In the genomic region with DNA sequence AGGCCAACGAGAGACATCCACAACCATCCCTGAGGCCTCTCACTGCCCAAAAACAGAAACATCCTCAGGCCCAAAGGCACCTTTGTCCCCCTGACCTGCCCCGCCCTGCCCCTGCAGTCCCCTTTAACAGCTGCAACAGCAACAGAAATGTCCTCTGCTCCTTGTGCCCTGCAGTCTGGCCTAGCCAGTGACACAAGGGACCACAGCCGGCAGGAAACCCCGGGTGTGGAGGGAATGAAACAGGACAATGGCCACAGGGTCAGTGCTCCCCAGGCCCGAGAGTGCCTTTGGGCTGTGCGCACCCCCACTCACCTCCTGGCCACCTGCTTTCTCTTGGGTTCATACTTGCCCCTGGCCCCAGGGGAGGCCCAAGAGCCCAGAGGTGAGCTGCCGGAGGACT, we compare ENCODE assay signal across 14 cellular contexts. TPM values are rescaled to one million over a fixed set of nuclear protein-coding genes. Genes with fewer than 3 reads are reported as not detected.
DNase-seq lines count a peak whose midpoint lies in the region; TF ChIP-seq lines count a peak whose summit lies in the region.
"Had no signal": no experiment of that assay in that cellular context is flagged by ENCODE, and none has a peak within 500 bp of the region (broad histone marks: within the 10 kb centered on the region; RNA-seq: fewer than 3 reads in every experiment).

No MANE protein-coding gene starts in this region.

- H3K27ac Mint-ChIP-seq in activated CD4-positive, alpha-beta memory T cell treated with anti-CD3 and anti-CD28 coated beads, Interleukin-2, amount 10 ng/mL, durations not matched to agents 7 days and 5 days = no peak overlapping the region
- no peak overlapping the region for H3K27ac Mint-ChIP-seq in activated CD4-positive, alpha-beta memory T cell treated with anti-CD3 and anti-CD28 coated beads for 36 hours
- no peak overlapping the region for H3K27ac Mint-ChIP-seq in osteocyte (ENCODE audit: unreplicated experiment)
- no peak overlapping the region for H3K27ac Mint-ChIP-seq in HFFc6

- POLR2A ChIA-PET in activated CD4-positive, alpha-beta memory T cell treated with anti-CD3 and anti-CD28 coated beads, Interleukin-2, amount 10 ng/mL, durations not matched to agents 7 days and 5 days (lab: Charles Lee) = no interaction called here
- POLR2A ChIA-PET in activated CD4-positive, alpha-beta memory T cell treated with anti-CD3 and anti-CD28 coated beads for 36 hours (lab: Charles Lee) = no interaction called here

- intact Hi-C loops in activated CD4-positive, alpha-beta memory T cell treated with anti-CD3 and anti-CD28 coated beads for 36 hours (cut with micrococcal nuclease) = no loop called here
- intact Hi-C loops in adrenal gland (cut with DNase I) = no loop called here

- 87 to 100% (median 91%) methylated on average over 1 to 7 of the region's 7 CpGs for whole genome bisulfite sequencing in adrenal gland, 4 donors

- no peaks in the 10 kb centered on the region for H3K36me3 ChIP-seq in H7 (replicated peaks; ENCODE audit: control insufficient read depth, insufficient read depth, low read length)
- H3K36me3 ChIP-seq in adrenal gland (replicated peaks in 1 of 2) = no peaks in the 10 kb centered on the region
- H3K36me3 ChIP-seq: BLaER1 treated with 17β-estradiol and CSF1 and Interleukin-3, amounts not matched to agents 10 nM and 100 nM had no signal

- no peak for TF ChIP-seq CTCF in osteocyte (IDR thresholded peaks at IDR 0.05)
- TF ChIP-seq CTCF in HFFc6 (IDR thresholded peaks at IDR 0.05) = no peak
- TF ChIP-seq CTCF in adrenal gland (IDR thresholded peaks at IDR 0.05) = no peak

- H3K4me3 ChIP-seq in H7 (ENCODE audit: insufficient read depth, low read depth, low read length) (no peak overlapping the region), adrenal gland (no peak overlapping the region)
- H3K4me3 ChIP-seq: BLaER1 treated with 17β-estradiol and CSF1 and Interleukin-3, amounts not matched to agents 10 nM and 100 nM had no signal

- H3K36me3 Mint-ChIP-seq in activated CD4-positive, alpha-beta memory T cell treated with anti-CD3 and anti-CD28 coated beads, Interleukin-2, amount 10 ng/mL, durations not matched to agents 7 days and 5 days (ENCODE audit: low read depth) = peaks cover 3% of the 10 kb centered on the region
- H3K36me3 Mint-ChIP-seq in activated CD4-positive, alpha-beta memory T cell treated with anti-CD3 and anti-CD28 coated beads for 36 hours = no peaks in the 10 kb centered on the region
- peaks cover 4% of the 10 kb centered on the region for H3K36me3 Mint-ChIP-seq in osteocyte (ENCODE audit: unreplicated experiment)
- H3K36me3 Mint-ChIP-seq in HFFc6 (ENCODE audit: low read depth) = no peaks in the 10 kb centered on the region

- H3K4me1 Mint-ChIP-seq in activated CD4-positive, alpha-beta memory T cell treated with anti-CD3 and anti-CD28 coated beads, Interleukin-2, amount 10 ng/mL, durations not matched to agents 7 days and 5 days = peaks cover 21% of the 10 kb centered on the region
- H3K4me1 Mint-ChIP-seq in activated CD4-positive, alpha-beta memory T cell treated with anti-CD3 and anti-CD28 coated beads for 36 hours (ENCODE audit: low read depth) = peaks cover 16% of the 10 kb centered on the region
- H3K4me1 Mint-ChIP-seq in osteocyte (ENCODE audit: unreplicated experiment) = no peaks in the 10 kb centered on the region
- no peaks in the 10 kb centered on the region for H3K4me1 Mint-ChIP-seq in HFFc6 (ENCODE audit: low read depth)

- no peak overlapping the region for H3K27ac ChIP-seq in adrenal gland
- H3K27ac ChIP-seq: BLaER1 treated with 17β-estradiol and CSF1 and Interleukin-3, amounts not matched to agents 10 nM and 100 nM had no signal

- peaks cover 3% of the 10 kb centered on the region for H3K27me3 Mint-ChIP-seq in activated CD4-positive, alpha-beta memory T cell treated with anti-CD3 and anti-CD28 coated beads, Interleukin-2, amount 10 ng/mL, durations not matched to agents 7 days and 5 days
- H3K27me3 Mint-ChIP-seq in activated CD4-positive, alpha-beta memory T cell treated with anti-CD3 and anti-CD28 coated beads for 36 hours = no peaks in the 10 kb centered on the region
- H3K27me3 Mint-ChIP-seq in osteocyte (ENCODE audit: unreplicated experiment) = peaks cover 9% of the 10 kb centered on the region
- peaks cover 4% of the 10 kb centered on the region for H3K27me3 Mint-ChIP-seq in HFFc6 (ENCODE audit: insufficient read depth)

- peak; percentile 15 for DNase-seq in activated CD4-positive, alpha-beta memory T cell treated with anti-CD3 and anti-CD28 coated beads, Interleukin-2, amount 10 ng/mL, durations not matched to agents 7 days and 5 days
- DNase-seq in activated CD4-positive, alpha-beta memory T cell treated with anti-CD3 and anti-CD28 coated beads for 36 hours = no peak
- DNase-seq in H7 (peak; percentile 52), iPS-NIHi7 (ENCODE audit: extremely low spot score) (peak; percentile 7), osteocyte (ENCODE audit: extremely low spot score, unreplicated experiment) (peak; percentile 82), HFFc6 (no peak), nucleus accumbens (lab: John Stamatoyannopoulos, UW) (no peak), adrenal gland (no peak)
- DNase-seq: 8988T, NCI-H1105 treated with DMSO at 0.1 percent for 48 hours, NCI-H187, NCI-H226, NCI-H524 treated with DMSO at 0.1 percent for 48 hours had no signal

- TF ChIP-seq POLR2A in adrenal gland (IDR thresholded peaks at IDR 0.05) = no peak

- H3K4me3 Mint-ChIP-seq in activated CD4-positive, alpha-beta memory T cell treated with anti-CD3 and anti-CD28 coated beads, Interleukin-2, amount 10 ng/mL, durations not matched to agents 7 days and 5 days = no peak overlapping the region
- H3K4me3 Mint-ChIP-seq in activated CD4-positive, alpha-beta memory T cell treated with anti-CD3 and anti-CD28 coated beads for 36 hours = no peak overlapping the region
- H3K4me3 Mint-ChIP-seq in osteocyte (ENCODE audit: unreplicated experiment) (no peak overlapping the region), HFFc6 (no peak overlapping the region)

- H3K9me3 ChIP-seq in adrenal gland (replicated peaks in 1 of 3) = no peaks in the 10 kb centered on the region
- H3K9me3 ChIP-seq: BLaER1 treated with 17β-estradiol and CSF1 and Interleukin-3, amounts not matched to agents 10 nM and 100 nM had no signal

- CTCF ChIA-PET in activated CD4-positive, alpha-beta memory T cell treated with anti-CD3 and anti-CD28 coated beads, Interleukin-2, amount 10 ng/mL, durations not matched to agents 7 days and 5 days (lab: Charles Lee) = no interaction called here
- CTCF ChIA-PET in activated CD4-positive, alpha-beta memory T cell treated with anti-CD3 and anti-CD28 coated beads for 36 hours (lab: Charles Lee) = no interaction called here

- H3K4me1 ChIP-seq in adrenal gland (replicated peaks in 1 of 2) = no peaks in the 10 kb centered on the region

- no peaks in the 10 kb centered on the region for H3K9me3 Mint-ChIP-seq in activated CD4-positive, alpha-beta memory T cell treated with anti-CD3 and anti-CD28 coated beads, Interleukin-2, amount 10 ng/mL, durations not matched to agents 7 days and 5 days
- no peaks in the 10 kb centered on the region for H3K9me3 Mint-ChIP-seq in activated CD4-positive, alpha-beta memory T cell treated with anti-CD3 and anti-CD28 coated beads for 36 hours
- H3K9me3 Mint-ChIP-seq in osteocyte (ENCODE audit: unreplicated experiment) (no peaks in the 10 kb centered on the region), HFFc6 (no peaks in the 10 kb centered on the region)

- H3K27me3 ChIP-seq in H7 (ENCODE audit: control insufficient read depth, insufficient read depth, low read length) = peaks cover 9% of the 10 kb centered on the region
- H3K27me3 ChIP-seq in adrenal gland = no peaks in the 10 kb centered on the region

RNA-seq across cellular contexts. Expression of gene SNED1, which starts 35.6 kb away (rescaled TPM):
- total RNA-seq in activated CD4-positive, alpha-beta memory T cell treated with anti-CD3 and anti-CD28 coated beads, Interleukin-2, amount 10 ng/mL, durations not matched to agents 7 days and 5 days = 10 to 100 TPM; 32.6 to 34.3 TPM
- total RNA-seq in activated CD4-positive, alpha-beta memory T cell treated with anti-CD3 and anti-CD28 coated beads for 36 hours = 1 to 10 TPM; 2.6 to 3.8 TPM
- 0.52 and 1.1 TPM in 2 replicates for total RNA-seq in H7 (2014; rRNA removed; shearing (Covaris generic))
- total RNA-seq in osteocyte (17.6 and 19.4 TPM in 2 replicates), adrenal gland (10 to 100 TPM; 12.5 to 59.5 (median 31.2) TPM)
- total RNA-seq in HFFc6 (2021; fragmentation: NEBNext Ultra II Directional; extraction: Animal tissue kit (Norgen Biotek cat#: 25700)) = 1 to 10 TPM; 1.2 to 2.1 (median 1.6) TPM
- polyA plus RNA-seq in adrenal gland = 10 to 100 TPM in 2 of 3 donors, 1 to 10 TPM in 1; 3.1 to 27.5 (median 17.7) TPM

Comparison
In these comparisons a context has a peak if more than half of its experiments do, and no peak if none do; other contexts are left out.
1. DNase-seq: peak in activated CD4-positive, alpha-beta memory T cell treated with anti-CD3 and anti-CD28 coated beads, Interleukin-2, amount 10 ng/mL, durations not matched to agents 7 days and 5 days (single experiment), H7 (single experiment), iPS-NIHi7 (single experiment) and osteocyte (single experiment); none in activated CD4-positive, alpha-beta memory T cell treated with anti-CD3 and anti-CD28 coated beads for 36 hours (single experiment), HFFc6 (single experiment), nucleus accumbens (0 of 56) and adrenal gland (0 of 7).